In the genomic region with DNA sequence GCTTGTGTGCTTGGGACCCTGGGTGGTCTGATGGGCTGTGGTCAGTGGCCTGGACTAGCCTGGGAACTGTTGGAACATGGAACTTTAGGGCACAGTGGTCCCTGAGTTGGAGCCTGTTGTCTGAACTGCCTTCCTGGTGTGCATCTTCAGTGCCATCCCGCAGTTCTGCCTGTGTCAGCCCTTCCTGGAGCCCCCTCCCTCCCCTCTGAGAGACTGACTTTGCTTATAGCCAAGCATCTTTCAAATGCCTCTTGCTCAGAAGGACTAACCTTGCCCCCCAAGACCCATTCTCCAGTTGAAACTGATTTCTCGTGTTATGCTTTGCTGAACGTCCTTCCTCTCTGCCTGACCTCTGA, we compare ENCODE assay signal across 24 cellular contexts. TPM values are rescaled to one million over a fixed set of nuclear protein-coding genes. Genes with fewer than 3 reads are reported as not detected.
DNase-seq lines count a peak whose midpoint lies in the region; ATAC-seq, FAIRE-seq and TF ChIP-seq lines count a peak whose summit lies in the region.
"Had no signal": no experiment of that assay in that cellular context is flagged by ENCODE, and none has a peak within 500 bp of the region (broad histone marks: within the 10 kb centered on the region; RNA-seq: fewer than 3 reads in every experiment).

No MANE protein-coding gene starts in this region.

- H3K4me2 ChIP-seq in GM12878 (ENCODE audit: control insufficient read depth, insufficient read depth) (no peak overlapping the region), keratinocyte (ENCODE audit: control insufficient read depth, extremely low read depth, insufficient read depth, low read depth, low read length) (peak overlapping the region; percentile 92)
- H3K4me2 ChIP-seq: BLaER1, smooth muscle cell had no signal

- H3K9me3 ChIP-seq in GM12878 (replicated peaks; ENCODE audit: control insufficient read depth, insufficient read depth, low read length): no peaks in the 10 kb centered on the region
- H3K9me3 ChIP-seq in keratinocyte (ENCODE audit: control insufficient read depth, low read depth, low read length): no peaks in the 10 kb centered on the region
- H3K9me3 ChIP-seq: BLaER1, lower lobe of right lung, Peyer's patch, tibial nerve had no signal

- no peak for ATAC-seq in GM12878
- no peak for ATAC-seq in stimulated activated effector memory CD8-positive, alpha-beta T cell treated with anti-CD3 and anti-CD28 coated beads, Interleukin-12 subunit alpha, Interleukin-12 subunit beta, amount 100 ng/mL, for 72 hours
- no peak for ATAC-seq in HG02870 (IDR thresholded peaks at IDR 0.05; ENCODE audit: unreplicated experiment)
- ATAC-seq: activated CD4-positive, alpha-beta T cell treated with anti-CD3 and anti-CD28 coated beads for 36 hours; HCT116; natural killer cell treated with Interleukin-12 subunit alpha and Interleukin-12 subunit beta and Interleukin-15 and Interleukin-18, amount 100 ng/mL, for 72 hours had no signal

- RAD21 ChIA-PET in GM12878 (lab: Charles Lee; ENCODE audit: unreplicated experiment): no interaction called here

- no peak overlapping the region for H2AFZ ChIP-seq in GM12878 (ENCODE audit: control insufficient read depth, low read depth, low read length)
- H2AFZ ChIP-seq in keratinocyte (ENCODE audit: control insufficient read depth, low read length): no peak overlapping the region

- H3K4me3 Mint-ChIP-seq in stimulated activated effector memory CD8-positive, alpha-beta T cell treated with anti-CD3 and anti-CD28 coated beads, Interleukin-12 subunit alpha, Interleukin-12 subunit beta, amount 100 ng/mL, for 72 hours: no peak overlapping the region
- H3K4me3 Mint-ChIP-seq in activated CD4-positive, alpha-beta T cell treated with anti-CD3 and anti-CD28 coated beads, Interleukin-2, amount 10 ng/mL, durations not matched to agents 24 days and 14 days: no peak overlapping the region
- H3K4me3 Mint-ChIP-seq: activated CD4-positive, alpha-beta T cell treated with anti-CD3 and anti-CD28 coated beads for 36 hours; dendritic cell treated with granulocyte-macrophage colony-stimulating factor and Interleukin-4, amounts not matched to agents 40 ng/mL and 50 ng/mL, for 4 days; natural killer cell treated with Interleukin-12 subunit alpha and Interleukin-12 subunit beta and Interleukin-15 and Interleukin-18, amount 100 ng/mL, for 72 hours had no signal

- TF ChIP-seq CTCF in RWPE1 (conservative IDR thresholded peaks at IDR 0.05; ENCODE audit: low read depth) (no peak), GM12878 (IDR thresholded peaks at IDR 0.05 in 2 of 3, conservative IDR thresholded peaks at IDR 0.05 in 1 of 3; ENCODE audit: control insufficient read depth in 2 of 3, extremely low read depth in 1 of 3, insufficient read depth in 1 of 3, low read depth in 3 of 3, low read length in 3 of 3) (no peak), keratinocyte (optimal IDR thresholded peaks at IDR 0.05 in 1 of 3, IDR thresholded peaks at IDR 0.05 in 1 of 3, conservative IDR thresholded peaks at IDR 0.05 in 1 of 3; ENCODE audit: extremely low read depth in 1 of 3, insufficient read depth in 2 of 3, low read length in 3 of 3) (no peak)

- H3K4me1 Mint-ChIP-seq in stimulated activated effector memory CD8-positive, alpha-beta T cell treated with anti-CD3 and anti-CD28 coated beads, Interleukin-12 subunit alpha, Interleukin-12 subunit beta, amount 100 ng/mL, for 72 hours: peaks cover 12% of the 10 kb centered on the region
- H3K4me1 Mint-ChIP-seq in activated CD4-positive, alpha-beta T cell treated with anti-CD3 and anti-CD28 coated beads, Interleukin-2, amount 10 ng/mL, durations not matched to agents 24 days and 14 days: no peaks in the 10 kb centered on the region
- H3K4me1 Mint-ChIP-seq: activated CD4-positive, alpha-beta T cell treated with anti-CD3 and anti-CD28 coated beads for 36 hours had no signal

- H3K4me1 ChIP-seq in GM12878 (ENCODE audit: control insufficient read depth, insufficient read depth, low read length): no peaks in the 10 kb centered on the region
- H3K4me1 ChIP-seq in keratinocyte (ENCODE audit: control insufficient read depth, extremely low read depth, insufficient read depth, low read length): peaks cover 39% of the 10 kb centered on the region
- H3K4me1 ChIP-seq: BLaER1, lower lobe of right lung, Peyer's patch, tibial nerve had no signal

- H3K9me1 ChIP-seq in keratinocyte (ENCODE audit: control insufficient read depth, extremely low read depth, insufficient read depth, low read length): peaks cover 7% of the 10 kb centered on the region

- POLR2A ChIA-PET in RWPE1 (lab: Yijun Ruan, JAX; ENCODE audit: low non-redundant PET): no interaction called here
- POLR2A ChIA-PET in GM12878 (lab: Charles Lee): no interaction called here

- CTCF ChIA-PET in RWPE1 (lab: Yijun Ruan, JAX): no interaction called here
- CTCF ChIA-PET in GM12878 (lab: Yijun Ruan, JAX): no interaction called here

- WGBS in GM12878 (ENCODE audit: insufficient coverage, insufficient replicate concordance, low lambda C conversion rate, missing lambda C conversion rate): 67% methylated on average over 3 of the region's 3 CpGs

- H3K79me2 ChIP-seq in GM12878 (ENCODE audit: control insufficient read depth, insufficient read depth, low read length) (no peaks in the 10 kb centered on the region), keratinocyte (ENCODE audit: control insufficient read depth, insufficient read depth, low read length) (peaks cover 15% of the 10 kb centered on the region)

- TF ChIP-seq EP300 in GM12878 (IDR thresholded peaks at IDR 0.05; ENCODE audit: borderline replicate concordance in 1 of 2, control insufficient read depth in 1 of 2, low read depth in 2 of 2, low read length in 2 of 2): no peak

- dilution Hi-C loops in keratinocyte (cut with MboI; ENCODE audit: extremely low pct_ligation_motif_present, low sequenced_read_pairs): no loop called here

- peak; percentile 53; the same call in 1 of the 2 replicates for TF ChIP-seq POLR2A in GM12878 (IDR thresholded peaks at IDR 0.05; ENCODE audit: low read depth, low read length)

- intact Hi-C loops in GM12878 (cut with micrococcal nuclease; ENCODE audit: unreplicated experiment): no loop called here
- intact Hi-C loops in activated CD4-positive, alpha-beta T cell treated with anti-CD3 and anti-CD28 coated beads, Interleukin-2, amount 10 ng/mL, durations not matched to agents 24 days and 14 days (cut with micrococcal nuclease): no loop called here

- H3K27me3 ChIP-seq in GM12878 (replicated peaks in 1 of 2; ENCODE audit: control insufficient read depth in 2 of 2, insufficient read depth in 2 of 2, low read length in 1 of 2) (no peaks in the 10 kb centered on the region), keratinocyte (ENCODE audit: control insufficient read depth, extremely low read depth, insufficient read depth, low read length) (no peaks in the 10 kb centered on the region)
- H3K27me3 ChIP-seq: BLaER1, Peyer's patch, tibial nerve had no signal

- H3K9ac ChIP-seq in GM12878 (ENCODE audit: control insufficient read depth, insufficient read depth, low read length) (no peak overlapping the region), keratinocyte (ENCODE audit: control insufficient read depth, extremely low read depth, insufficient read depth, low read length) (no peak overlapping the region)
- H3K9ac ChIP-seq: BLaER1 had no signal

- FAIRE-seq in GM12878 (lab: Jason Lieb, UNC) (no peak), keratinocyte (lab: Jason Lieb, UNC) (no peak)
- FAIRE-seq: frontal cortex, GM12891 had no signal

- TF ChIP-seq RAD21 in GM12878 (IDR thresholded peaks at IDR 0.05; ENCODE audit: insufficient read depth, low read depth, low read length): no peak

- H4K20me1 ChIP-seq in GM12878 (ENCODE audit: control insufficient read depth, insufficient read depth): no peaks in the 10 kb centered on the region; the same call in 1 of the 2 replicates
- peaks cover 5% of the 10 kb centered on the region for H4K20me1 ChIP-seq in keratinocyte (ENCODE audit: control insufficient read depth, extremely low read depth, insufficient read depth, low read length)

- H3K9me3 Mint-ChIP-seq in stimulated activated effector memory CD8-positive, alpha-beta T cell treated with anti-CD3 and anti-CD28 coated beads, Interleukin-12 subunit alpha, Interleukin-12 subunit beta, amount 100 ng/mL, for 72 hours: no peaks in the 10 kb centered on the region
- H3K9me3 Mint-ChIP-seq in activated CD4-positive, alpha-beta T cell treated with anti-CD3 and anti-CD28 coated beads, Interleukin-2, amount 10 ng/mL, durations not matched to agents 24 days and 14 days: no peaks in the 10 kb centered on the region
- H3K9me3 Mint-ChIP-seq: dendritic cell treated with granulocyte-macrophage colony-stimulating factor and Interleukin-4, amounts not matched to agents 40 ng/mL and 50 ng/mL, for 4 days; natural killer cell treated with Interleukin-12 subunit alpha and Interleukin-12 subunit beta and Interleukin-15 and Interleukin-18, amount 100 ng/mL, for 72 hours had no signal

- peaks cover 17 to 25% of the 10 kb centered on the region in 2 experiments; a peak in 3 of 4 replicates for H3K36me3 ChIP-seq in GM12878 (ENCODE audit: control insufficient read depth in 2 of 2, insufficient read depth in 2 of 2, low read length in 1 of 2)
- H3K36me3 ChIP-seq in keratinocyte (ENCODE audit: control insufficient read depth in 2 of 2, extremely low read depth in 1 of 2, insufficient read depth in 2 of 2, low read length in 2 of 2): peaks cover 26 to 33% of the 10 kb centered on the region in 2 experiments

- in situ Hi-C loops in GM12878 (cut with MboI): no loop called here

- no peak overlapping the region for H3K4me3 ChIP-seq in GM12878
- H3K4me3 ChIP-seq in keratinocyte (ENCODE audit: control insufficient read depth in 2 of 3, extremely low read depth in 1 of 3, insufficient read depth in 2 of 3, low read depth in 1 of 3, low read length in 3 of 3): peak overlapping the region in 1 of 3 experiments; percentile 49
- H3K4me3 ChIP-seq: BLaER1, lower lobe of right lung, Peyer's patch, smooth muscle cell, tibial nerve had no signal

- BruUV-seq in GM12878 (replicated peaks; lab: Mats Ljungman, UMichigan): no TSS peak

- SMC1A ChIA-PET in GM12878 (lab: Charles Lee; ENCODE audit: uncharacterized antibody, unreplicated experiment): no interaction called here

- H3K27ac Mint-ChIP-seq in stimulated activated effector memory CD8-positive, alpha-beta T cell treated with anti-CD3 and anti-CD28 coated beads, Interleukin-12 subunit alpha, Interleukin-12 subunit beta, amount 100 ng/mL, for 72 hours: peak overlapping the region; percentile 81
- no peak overlapping the region for H3K27ac Mint-ChIP-seq in activated CD4-positive, alpha-beta T cell treated with anti-CD3 and anti-CD28 coated beads, Interleukin-2, amount 10 ng/mL, durations not matched to agents 24 days and 14 days
- H3K27ac Mint-ChIP-seq: activated CD4-positive, alpha-beta T cell treated with anti-CD3 and anti-CD28 coated beads for 36 hours; dendritic cell treated with granulocyte-macrophage colony-stimulating factor and Interleukin-4, amounts not matched to agents 40 ng/mL and 50 ng/mL, for 4 days had no signal

- no peaks in the 10 kb centered on the region for H3K27me3 Mint-ChIP-seq in activated CD4-positive, alpha-beta T cell treated with anti-CD3 and anti-CD28 coated beads, Interleukin-2, amount 10 ng/mL, durations not matched to agents 24 days and 14 days
- H3K27me3 Mint-ChIP-seq: activated CD4-positive, alpha-beta T cell treated with anti-CD3 and anti-CD28 coated beads for 36 hours; dendritic cell treated with granulocyte-macrophage colony-stimulating factor and Interleukin-4, amounts not matched to agents 40 ng/mL and 50 ng/mL, for 4 days; natural killer cell treated with Interleukin-12 subunit alpha and Interleukin-12 subunit beta and Interleukin-15 and Interleukin-18, amount 100 ng/mL, for 72 hours had no signal

- peaks cover 81% of the 10 kb centered on the region for H3K36me3 Mint-ChIP-seq in stimulated activated effector memory CD8-positive, alpha-beta T cell treated with anti-CD3 and anti-CD28 coated beads, Interleukin-12 subunit alpha, Interleukin-12 subunit beta, amount 100 ng/mL, for 72 hours
- H3K36me3 Mint-ChIP-seq in activated CD4-positive, alpha-beta T cell treated with anti-CD3 and anti-CD28 coated beads, Interleukin-2, amount 10 ng/mL, durations not matched to agents 24 days and 14 days (ENCODE audit: low read depth): peaks cover 32% of the 10 kb centered on the region
- H3K36me3 Mint-ChIP-seq: natural killer cell treated with Interleukin-12 subunit alpha and Interleukin-12 subunit beta and Interleukin-15 and Interleukin-18, amount 100 ng/mL, for 72 hours had no signal

- DNase-seq in RWPE1 (ENCODE audit: low spot score) (no peak), GM12878 (ENCODE audit: low read depth, low spot score) (no peak), keratinocyte (ENCODE audit: low read depth, low spot score) (no peak), SHP77 treated with DMSO at 0.1 percent for 48 hours (lab: John Stamatoyannopoulos, UW) (no peak)
- no peak for DNase-seq in stimulated activated effector memory CD8-positive, alpha-beta T cell treated with anti-CD3 and anti-CD28 coated beads, Interleukin-12 subunit alpha, Interleukin-12 subunit beta, amount 100 ng/mL, for 72 hours (ENCODE audit: low spot score in 2 of 2)
- no peak for DNase-seq in activated CD4-positive, alpha-beta T cell treated with anti-CD3 and anti-CD28 coated beads, Interleukin-2, amount 10 ng/mL, durations not matched to agents 24 days and 14 days
- DNase-seq: activated CD4-positive, alpha-beta T cell treated with anti-CD3 and anti-CD28 coated beads for 36 hours; activated CD8-positive, alpha-beta memory T cell treated with anti-CD3 and anti-CD28 coated beads for 24 hours; activated T-cell treated with anti-CD3 and anti-CD28 coated beads for 4 hours; central memory CD4-positive, alpha-beta T cell; lower lobe of right lung; MV-4-11; NCI-H446; NCI-H774 had no signal

- H3K27ac ChIP-seq in RWPE1 (peak overlapping the region; percentile 58), GM12878 (ENCODE audit: control insufficient read depth, insufficient read depth) (no peak overlapping the region), keratinocyte (ENCODE audit: control insufficient read depth, insufficient read depth, low read length) (no peak overlapping the region)
- H3K27ac ChIP-seq: BLaER1, lower lobe of right lung, tibial nerve had no signal

RNA-seq across cellular contexts. Expression of a gene that starts 14.3 kb away (rescaled TPM):
- total RNA-seq in GM12878 (2013; cell fraction: nucleolus; rRNA removed): 165 and 196 TPM in 2 replicates
- total RNA-seq in GM12878 (2014; rRNA removed) (21.5 and 25.5 TPM in 2 replicates), GM12878 (2014; rRNA removed; fragmentation: Illumina TruSeq; extraction: Trizol) (15.4 and 15.7 TPM in 2 replicates), GM12878 (2021) (37.3 and 47.2 TPM in 2 replicates)
- polyA plus RNA-seq in GM12878 (2011; ENCODE audit: low read depth): 11.5 TPM
- polyA plus RNA-seq in GM12878 (2011; rRNA removed) (10.9 and 22.7 TPM in 2 replicates), GM12878 (2014; fragmentation: Illumina TruSeq; extraction: Trizol) (7.0 and 16.2 TPM in 2 replicates), GM12878 (2014; fragmentation: Nextera tagmentation; extraction: Ambion mirVana) (1 to 10 TPM; 1.8 to 2.9 TPM), GM12878 (2014; rRNA removed) (32.2 and 42.7 TPM in 2 replicates), GM12878 (2016; fragmentation: Nextera tagmentation; extraction: Ambion mirVana) (10 to 100 TPM; 21.6 to 25.8 TPM), keratinocyte (9.7 to 18.8 TPM (median 10.3 TPM) in 3 replicates)
- 21.2 and 28.7 TPM in 2 replicates for polyA plus RNA-seq in GM12878 (2011; cell fraction: cytosol; rRNA removed)
- polyA plus RNA-seq in GM12878 (2011; cell fraction: nucleus; rRNA removed): 107 and 142 TPM in 2 replicates
- 21.4 and 28.2 TPM in 2 replicates for polyA plus RNA-seq in GM12878 (2012)
- 47.0 and 85.3 TPM in 2 replicates for polyA minus RNA-seq in GM12878 (2011; rRNA and poly(A)+ RNA removed)
- 21.1 and 28.3 TPM in 2 replicates for polyA minus RNA-seq in GM12878 (2011; cell fraction: cytosol; rRNA and poly(A)+ RNA removed)
- 49.1 and 73.1 TPM in 2 replicates for polyA minus RNA-seq in GM12878 (2011; cell fraction: nucleus; rRNA and poly(A)+ RNA removed)
- polyA plus RNA-seq in keratinocyte (2011; ENCODE audit: low read depth): 5.0 TPM
- polyA plus RNA-seq in keratinocyte (2011; cell fraction: cytosol; rRNA removed): 7.6 and 9.8 TPM in 2 replicates
- polyA plus RNA-seq in keratinocyte (2011; cell fraction: nucleus; rRNA removed): 36.0 and 48.6 TPM in 2 replicates
- 13.9 and 16.2 TPM in 2 replicates for polyA plus RNA-seq in keratinocyte (2012; ENCODE audit: low replicate concordance)
- polyA minus RNA-seq in keratinocyte: 39.8 to 89.3 TPM (median 49.6 TPM) in 3 replicates
- polyA minus RNA-seq in keratinocyte (2011; cell fraction: cytosol; rRNA and poly(A)+ RNA removed): 25.5 TPM
- 42.6 and 43.3 TPM in 2 replicates for polyA minus RNA-seq in keratinocyte (2011; cell fraction: nucleus; rRNA and poly(A)+ RNA removed)
- total RNA-seq in activated CD4-positive, alpha-beta T cell treated with anti-CD3 and anti-CD28 coated beads, Interleukin-2, amount 10 ng/mL, durations not matched to agents 24 days and 14 days: 61.8 and 73.0 TPM in 2 replicates

RNA-seq across cellular contexts. Expression of a gene that starts 14.7 kb away (rescaled TPM):
- total RNA-seq in GM12878 (2013; cell fraction: nucleolus; rRNA removed): 70.1 and 78.7 TPM in 2 replicates
- 28.5 and 38.4 TPM in 2 replicates for total RNA-seq in GM12878 (2014; rRNA removed)
- 27.9 and 28.8 TPM in 2 replicates for total RNA-seq in GM12878 (2014; rRNA removed; fragmentation: Illumina TruSeq; extraction: Trizol)
- 53.9 and 62.4 TPM in 2 replicates for total RNA-seq in GM12878 (2021)
- 11.5 TPM for polyA plus RNA-seq in GM12878 (2011; ENCODE audit: low read depth)
- polyA plus RNA-seq in GM12878 (2011; rRNA removed): 28.4 and 38.4 TPM in 2 replicates
- polyA plus RNA-seq in GM12878 (2011; cell fraction: cytosol; rRNA removed): 24.9 and 42.6 TPM in 2 replicates
- 136 and 149 TPM in 2 replicates for polyA plus RNA-seq in GM12878 (2011; cell fraction: nucleus; rRNA removed)
- polyA plus RNA-seq in GM12878 (2012): 34.0 and 44.2 TPM in 2 replicates
- 19.8 and 37.7 TPM in 2 replicates for polyA plus RNA-seq in GM12878 (2014; fragmentation: Illumina TruSeq; extraction: Trizol)
- polyA plus RNA-seq in GM12878 (2014; fragmentation: Nextera tagmentation; extraction: Ambion mirVana): 1 to 10 TPM; 1.6 to 3.6 TPM
- polyA plus RNA-seq in GM12878 (2014; rRNA removed): 51.4 and 55.6 TPM in 2 replicates
- 10 to 100 TPM; 64.8 to 70.2 TPM for polyA plus RNA-seq in GM12878 (2016; fragmentation: Nextera tagmentation; extraction: Ambion mirVana)
- polyA minus RNA-seq in GM12878 (2011; rRNA and poly(A)+ RNA removed): 21.7 and 31.6 TPM in 2 replicates
- polyA minus RNA-seq in GM12878 (2011; cell fraction: cytosol; rRNA and poly(A)+ RNA removed): 9.2 and 16.0 TPM in 2 replicates
- polyA minus RNA-seq in GM12878 (2011; cell fraction: nucleus; rRNA and poly(A)+ RNA removed): 23.1 and 37.2 TPM in 2 replicates
- 23.3 to 37.4 TPM (median 28.6 TPM) in 3 replicates for polyA plus RNA-seq in keratinocyte
- polyA plus RNA-seq in keratinocyte (2011; ENCODE audit: low read depth): 31.8 TPM
- polyA plus RNA-seq in keratinocyte (2011; cell fraction: cytosol; rRNA removed): 10.3 and 22.4 TPM in 2 replicates
- 53.5 and 53.8 TPM in 2 replicates for polyA plus RNA-seq in keratinocyte (2011; cell fraction: nucleus; rRNA removed)
- 23.3 and 37.7 TPM in 2 replicates for polyA plus RNA-seq in keratinocyte (2012; ENCODE audit: low replicate concordance)
- polyA minus RNA-seq in keratinocyte: 17.9 to 26.9 TPM (median 21.9 TPM) in 3 replicates
- polyA minus RNA-seq in keratinocyte (2011; cell fraction: cytosol; rRNA and poly(A)+ RNA removed): 29.0 TPM
- polyA minus RNA-seq in keratinocyte (2011; cell fraction: nucleus; rRNA and poly(A)+ RNA removed): 29.5 and 31.4 TPM in 2 replicates
- total RNA-seq in activated CD4-positive, alpha-beta T cell treated with anti-CD3 and anti-CD28 coated beads, Interleukin-2, amount 10 ng/mL, durations not matched to agents 24 days and 14 days: 71.2 and 72.0 TPM in 2 replicates
